1 cellular context compared by ENCODE assay signal in the genomic region with DNA sequence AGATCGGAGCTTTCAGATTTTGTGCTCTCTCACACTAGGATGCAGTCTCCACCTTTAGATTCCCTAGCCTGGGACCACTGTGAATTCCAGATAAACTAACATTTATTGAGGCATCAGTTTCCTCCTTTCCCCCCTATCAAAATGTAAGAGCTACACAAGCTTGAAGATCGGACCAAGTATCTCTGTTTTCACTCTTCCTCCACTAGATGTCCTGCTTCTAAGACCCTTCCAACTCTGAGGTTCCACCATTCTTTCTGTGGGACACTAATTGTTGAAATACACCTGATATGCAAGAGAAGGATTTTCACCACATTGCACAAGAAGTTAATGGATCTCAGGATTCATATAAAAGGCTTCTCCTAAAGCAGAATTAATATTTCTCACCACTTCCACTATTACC.
TF ChIP-seq lines count a peak whose summit lies in the region.

No MANE protein-coding gene starts in this region.

TF ChIP-seq in GM12878, 131 proteins besides CTCF, POLR2A, EP300 and RAD21 (continued from another document):
- TF ChIP-seq, protein P1, sequence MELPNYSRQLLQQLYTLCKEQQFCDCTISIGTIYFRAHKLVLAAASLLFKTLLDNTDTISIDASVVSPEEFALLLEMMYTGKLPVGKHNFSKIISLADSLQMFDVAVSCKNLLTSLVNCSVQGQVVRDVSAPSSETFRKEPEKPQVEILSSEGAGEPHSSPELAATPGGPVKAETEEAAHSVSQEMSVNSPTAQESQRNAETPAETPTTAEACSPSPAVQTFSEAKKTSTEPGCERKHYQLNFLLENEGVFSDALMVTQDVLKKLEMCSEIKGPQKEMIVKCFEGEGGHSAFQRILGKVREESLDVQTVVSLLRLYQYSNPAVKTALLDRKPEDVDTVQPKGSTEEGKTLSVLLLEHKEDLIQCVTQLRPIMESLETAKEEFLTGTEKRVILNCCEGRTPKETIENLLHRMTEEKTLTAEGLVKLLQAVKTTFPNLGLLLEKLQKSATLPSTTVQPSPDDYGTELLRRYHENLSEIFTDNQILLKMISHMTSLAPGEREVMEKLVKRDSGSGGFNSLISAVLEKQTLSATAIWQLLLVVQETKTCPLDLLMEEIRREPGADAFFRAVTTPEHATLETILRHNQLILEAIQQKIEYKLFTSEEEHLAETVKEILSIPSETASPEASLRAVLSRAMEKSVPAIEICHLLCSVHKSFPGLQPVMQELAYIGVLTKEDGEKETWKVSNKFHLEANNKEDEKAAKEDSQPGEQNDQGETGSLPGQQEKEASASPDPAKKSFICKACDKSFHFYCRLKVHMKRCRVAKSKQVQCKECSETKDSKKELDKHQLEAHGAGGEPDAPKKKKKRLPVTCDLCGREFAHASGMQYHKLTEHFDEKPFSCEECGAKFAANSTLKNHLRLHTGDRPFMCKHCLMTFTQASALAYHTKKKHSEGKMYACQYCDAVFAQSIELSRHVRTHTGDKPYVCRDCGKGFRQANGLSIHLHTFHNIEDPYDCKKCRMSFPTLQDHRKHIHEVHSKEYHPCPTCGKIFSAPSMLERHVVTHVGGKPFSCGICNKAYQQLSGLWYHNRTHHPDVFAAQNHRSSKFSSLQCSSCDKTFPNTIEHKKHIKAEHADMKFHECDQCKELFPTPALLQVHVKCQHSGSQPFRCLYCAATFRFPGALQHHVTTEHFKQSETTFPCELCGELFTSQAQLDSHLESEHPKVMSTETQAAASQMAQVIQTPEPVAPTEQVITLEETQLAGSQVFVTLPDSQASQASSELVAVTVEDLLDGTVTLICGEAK (IDR thresholded peaks at IDR 0.05; ENCODE audit: borderline replicate concordance) = no peak
- TF ChIP-seq SUZ12 (IDR thresholded peaks at IDR 0.05; ENCODE audit: unreplicated experiment) (no peak), EED (IDR thresholded peaks at IDR 0.05; ENCODE audit: low read depth) (no peak), NFXL1 (IDR thresholded peaks at IDR 0.05; ENCODE audit: borderline replicate concordance) (no peak), ETV6 (conservative IDR thresholded peaks at IDR 0.05 in 1 of 2, IDR thresholded peaks at IDR 0.05 in 1 of 2; ENCODE audit: borderline replicate concordance in 1 of 2, low read depth in 1 of 2) (no peak), HCFC1 (IDR thresholded peaks at IDR 0.05; ENCODE audit: low read length) (no peak), ZNF274 (IDR thresholded peaks at IDR 0.05; ENCODE audit: insufficient read depth, insufficient read length) (no peak), ASH2L (IDR thresholded peaks at IDR 0.05; ENCODE audit: borderline replicate concordance, low read depth) (no peak), CHD1 (IDR thresholded peaks at IDR 0.05; ENCODE audit: low read depth, low read length) (no peak)
- TF ChIP-seq, protein P2, sequence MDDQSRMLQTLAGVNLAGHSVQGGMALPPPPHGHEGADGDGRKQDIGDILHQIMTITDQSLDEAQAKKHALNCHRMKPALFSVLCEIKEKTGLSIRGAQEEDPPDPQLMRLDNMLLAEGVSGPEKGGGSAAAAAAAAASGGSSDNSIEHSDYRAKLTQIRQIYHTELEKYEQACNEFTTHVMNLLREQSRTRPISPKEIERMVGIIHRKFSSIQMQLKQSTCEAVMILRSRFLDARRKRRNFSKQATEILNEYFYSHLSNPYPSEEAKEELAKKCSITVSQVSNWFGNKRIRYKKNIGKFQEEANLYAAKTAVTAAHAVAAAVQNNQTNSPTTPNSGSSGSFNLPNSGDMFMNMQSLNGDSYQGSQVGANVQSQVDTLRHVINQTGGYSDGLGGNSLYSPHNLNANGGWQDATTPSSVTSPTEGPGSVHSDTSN (IDR thresholded peaks at IDR 0.05; ENCODE audit: insufficient replicate concordance, low read depth, low read length) = no peak
